ENCODE assay signal across 20 cellular contexts in the genomic region with DNA sequence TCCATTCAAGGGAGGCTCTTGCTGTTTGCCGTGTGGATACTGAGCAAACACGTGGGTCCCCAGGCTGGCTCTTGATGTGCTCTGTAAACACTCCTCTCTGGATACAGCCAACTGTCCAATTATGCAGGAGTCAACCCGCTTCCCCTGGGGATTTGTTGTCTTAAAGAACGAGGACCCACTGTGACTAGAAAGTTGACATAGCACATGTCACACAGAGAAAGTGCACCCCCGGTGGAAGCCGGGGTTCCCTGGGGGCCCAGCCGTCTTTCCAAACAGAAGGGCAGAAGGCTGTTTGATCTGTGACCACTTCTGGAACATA.
DNase-seq lines count a peak whose midpoint lies in the region; ATAC-seq, FAIRE-seq and TF ChIP-seq lines count a peak whose summit lies in the region.
"Had no signal": no experiment of that assay in that cellular context is flagged by ENCODE, and none has a peak within 500 bp of the region (broad histone marks: within the 10 kb centered on the region; RNA-seq: fewer than 3 reads in every experiment).

No MANE protein-coding gene starts in this region.

- CTCF ChIA-PET in SK-N-SH (lab: Yijun Ruan, JAX), result interaction anchor here (1.4 to 2.5 kb wide), 4 partner anchors 387 to 401 kb away, joined by 6 to 14 read pairs (median 8); a partner anchor contains a TSS

- DNase-seq in DMS53 (lab: John Stamatoyannopoulos, UW) (peak; percentile 93), NCI-H187 treated with DMSO at 0.1 percent for 48 hours (lab: John Stamatoyannopoulos, UW) (peak; percentile 67), NCI-H526 treated with DMSO at 0.1 percent for 48 hours (lab: John Stamatoyannopoulos, UW) (peak; percentile 35), SK-N-SH (no peak), kidney (no peak)
- DNase-seq: activated CD4-positive, CD25-positive, alpha-beta regulatory T cell treated with anti-CD3 and anti-CD28 coated beads, Interleukin-2, amount 50 U/mL, for 72 hours; activated T-cell treated with anti-CD3 and anti-CD28 coated beads, Interleukin-2, amount 50 U/mL, for 48 hours; amniotic stem cell; colonic mucosa; esophagus squamous epithelium; left ventricle myocardium inferior; naive thymus-derived CD4-positive, alpha-beta T cell; sigmoid colon; stimulated activated CD4-positive, alpha-beta T cell treated with anti-CD3 and anti-CD28 coated beads, Interleukin-4, amount 100 ng/mL, for 4 hours; stimulated activated naive CD4-positive, alpha-beta T cell had no signal

- no peaks in the 10 kb centered on the region for H3K9me3 Mint-ChIP-seq in nephron
- H3K9me3 Mint-ChIP-seq: naive thymus-derived CD4-positive, alpha-beta T cell had no signal

- TF ChIP-seq EP300 in SK-N-SH (IDR thresholded peaks at IDR 0.05; ENCODE audit: borderline replicate concordance in 1 of 2, low read depth in 1 of 2, low read length in 1 of 2), result no peak

- 60% methylated on average over 7 of the region's 7 CpGs for WGBS in SK-N-SH (ENCODE audit: low lambda C conversion rate)

- H4K20me1 ChIP-seq in SK-N-SH (ENCODE audit: insufficient read depth), result no peaks in the 10 kb centered on the region

- no peaks in the 10 kb centered on the region for H3K9me2 ChIP-seq in SK-N-SH

- POLR2A ChIA-PET in SK-N-SH (lab: Yijun Ruan, JAX), result no interaction called here

- no peaks in the 10 kb centered on the region for H3K27me3 ChIP-seq in SK-N-SH (ENCODE audit: insufficient read depth)
- H3K27me3 ChIP-seq: colonic mucosa, esophagus squamous epithelium, sigmoid colon had no signal

- no peaks in the 10 kb centered on the region for H3K79me2 ChIP-seq in SK-N-SH (ENCODE audit: insufficient read depth)

- intact Hi-C loops in kidney (cut with DNase I), result no loop called here

- no peak for TF ChIP-seq RAD21 in SK-N-SH (IDR thresholded peaks at IDR 0.05; ENCODE audit: low read length)

- H3K36me3 ChIP-seq in SK-N-SH (replicated peaks in 1 of 2; ENCODE audit: control insufficient read depth in 1 of 2, insufficient read depth in 2 of 2, low read length in 1 of 2) (no peaks in the 10 kb centered on the region), kidney (ENCODE audit: control insufficient read depth in 1 of 2, insufficient read depth in 2 of 2, low read length in 2 of 2) (no peaks in the 10 kb centered on the region)
- H3K36me3 ChIP-seq: colonic mucosa, esophagus squamous epithelium, left ventricle myocardium inferior, sigmoid colon had no signal

- H3K9me3 ChIP-seq in SK-N-SH (no peaks in the 10 kb centered on the region), kidney (ENCODE audit: control insufficient read depth in 1 of 2, low read length in 2 of 2) (no peaks in the 10 kb centered on the region)
- H3K9me3 ChIP-seq: colonic mucosa, esophagus squamous epithelium, left ventricle myocardium inferior, sigmoid colon had no signal

- peaks cover 0 to 2% of the 10 kb centered on the region in 2 experiments; a peak in 1 of 4 replicates for H3K4me1 ChIP-seq in SK-N-SH (ENCODE audit: control insufficient read depth in 1 of 2, insufficient read depth in 2 of 2, low read depth in 1 of 2, low read length in 1 of 2)
- peaks cover 0 to 3% of the 10 kb centered on the region in 2 donors for H3K4me1 ChIP-seq in kidney (ENCODE audit: control insufficient read depth in 1 of 2, insufficient read depth in 1 of 2, low read depth in 1 of 2, low read length in 2 of 2)
- H3K4me1 ChIP-seq: colonic mucosa, left ventricle myocardium inferior had no signal

- H3K9ac ChIP-seq in SK-N-SH (no peak overlapping the region), kidney (ENCODE audit: low read length in 2 of 2) (no peak overlapping the region)

- H3K4me2 ChIP-seq in SK-N-SH, result no peak overlapping the region

- TF ChIP-seq CTCF in nephron (IDR thresholded peaks at IDR 0.05; ENCODE audit: unreplicated experiment in 3 of 3) (no peak), SK-N-SH (IDR thresholded peaks at IDR 0.05) (no peak), kidney (IDR thresholded peaks at IDR 0.05; ENCODE audit: borderline replicate concordance, extremely low read depth, insufficient read depth) (no peak)

- no peak overlapping the region for H3K4me3 Mint-ChIP-seq in nephron
- H3K4me3 Mint-ChIP-seq: B cell; naive thymus-derived CD4-positive, alpha-beta T cell had no signal

- H3K27ac ChIP-seq in SK-N-SH (ENCODE audit: low read depth in 2 of 2, low read length in 1 of 2), result no peak overlapping the region
- H3K27ac ChIP-seq in kidney (ENCODE audit: low read depth in 2 of 2, low read length in 2 of 2), result no peak overlapping the region
- H3K27ac ChIP-seq: colonic mucosa, esophagus squamous epithelium, left ventricle myocardium inferior, sigmoid colon had no signal

- peaks cover 17% of the 10 kb centered on the region for H3K4me1 Mint-ChIP-seq in nephron

- peaks cover 13% of the 10 kb centered on the region for H3K27me3 Mint-ChIP-seq in nephron (ENCODE audit: low read depth)

- ATAC-seq in GM18498 (IDR thresholded peaks at IDR 0.05; ENCODE audit: unreplicated experiment) (no peak), HG03460 (IDR thresholded peaks at IDR 0.05; ENCODE audit: unreplicated experiment) (no peak)
- ATAC-seq: naive thymus-derived CD4-positive, alpha-beta T cell had no signal

- H3K27ac Mint-ChIP-seq in nephron, result peak overlapping the region in 2 of 3 experiments; percentile 53 to 74
- H3K27ac Mint-ChIP-seq: B cell; naive thymus-derived CD4-positive, alpha-beta T cell had no signal

- H3K36me3 Mint-ChIP-seq in nephron (ENCODE audit: low read depth), result no peaks in the 10 kb centered on the region

- H3K4me3 ChIP-seq in SK-N-SH (ENCODE audit: low read depth in 2 of 2, low read length in 1 of 2) (no peak overlapping the region), kidney (ENCODE audit: low read length in 2 of 2) (no peak overlapping the region)
- H3K4me3 ChIP-seq: colonic mucosa, esophagus squamous epithelium, left ventricle myocardium inferior, sigmoid colon had no signal

- H2AFZ ChIP-seq in SK-N-SH (ENCODE audit: low read depth), result no peak overlapping the region

- FAIRE-seq in kidney (lab: Jason Lieb, UNC), result no peak
- FAIRE-seq: GM19239 had no signal

- no peaks in the 10 kb centered on the region for H3F3A ChIP-seq in SK-N-SH (replicated peaks; ENCODE audit: insufficient read depth)

TF ChIP-seq in SK-N-SH, 30 proteins besides CTCF, POLR2A, EP300 and RAD21:
- no peak for TF ChIP-seq ELF1 (IDR thresholded peaks at IDR 0.05)
- no peak for TF ChIP-seq GABPA (IDR thresholded peaks at IDR 0.05; ENCODE audit: low read depth)
- no peak for TF ChIP-seq MEF2A (IDR thresholded peaks at IDR 0.05; ENCODE audit: borderline replicate concordance, low read depth)
- no peak for TF ChIP-seq FOXM1 (IDR thresholded peaks at IDR 0.05; ENCODE audit: low read depth)
- TF ChIP-seq TEAD4 (IDR thresholded peaks at IDR 0.05; ENCODE audit: borderline replicate concordance, insufficient read depth), result no peak
- TF ChIP-seq, protein P1, sequence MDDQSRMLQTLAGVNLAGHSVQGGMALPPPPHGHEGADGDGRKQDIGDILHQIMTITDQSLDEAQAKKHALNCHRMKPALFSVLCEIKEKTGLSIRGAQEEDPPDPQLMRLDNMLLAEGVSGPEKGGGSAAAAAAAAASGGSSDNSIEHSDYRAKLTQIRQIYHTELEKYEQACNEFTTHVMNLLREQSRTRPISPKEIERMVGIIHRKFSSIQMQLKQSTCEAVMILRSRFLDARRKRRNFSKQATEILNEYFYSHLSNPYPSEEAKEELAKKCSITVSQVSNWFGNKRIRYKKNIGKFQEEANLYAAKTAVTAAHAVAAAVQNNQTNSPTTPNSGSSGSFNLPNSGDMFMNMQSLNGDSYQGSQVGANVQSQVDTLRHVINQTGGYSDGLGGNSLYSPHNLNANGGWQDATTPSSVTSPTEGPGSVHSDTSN (IDR thresholded peaks at IDR 0.05), result no peak
- no peak for TF ChIP-seq POLR2AphosphoS5 (IDR thresholded peaks at IDR 0.05; ENCODE audit: low read depth, low read length)
- TF ChIP-seq TAF1 (IDR thresholded peaks at IDR 0.05; ENCODE audit: borderline replicate concordance, low read depth, low read length), result no peak
- TF ChIP-seq RFX5 (IDR thresholded peaks at IDR 0.05; ENCODE audit: low read length), result no peak
- TF ChIP-seq, protein P2, sequence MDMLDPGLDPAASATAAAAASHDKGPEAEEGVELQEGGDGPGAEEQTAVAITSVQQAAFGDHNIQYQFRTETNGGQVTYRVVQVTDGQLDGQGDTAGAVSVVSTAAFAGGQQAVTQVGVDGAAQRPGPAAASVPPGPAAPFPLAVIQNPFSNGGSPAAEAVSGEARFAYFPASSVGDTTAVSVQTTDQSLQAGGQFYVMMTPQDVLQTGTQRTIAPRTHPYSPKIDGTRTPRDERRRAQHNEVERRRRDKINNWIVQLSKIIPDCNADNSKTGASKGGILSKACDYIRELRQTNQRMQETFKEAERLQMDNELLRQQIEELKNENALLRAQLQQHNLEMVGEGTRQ (IDR thresholded peaks at IDR 0.05; ENCODE audit: borderline replicate concordance, low read depth, low read length), result no peak
- TF ChIP-seq RXRA (IDR thresholded peaks at IDR 0.05; ENCODE audit: borderline replicate concordance, low read depth), result no peak
- TF ChIP-seq TCF12 (IDR thresholded peaks at IDR 0.05), result no peak

Comparison
In these comparisons a context has a peak if more than half of its experiments do, and no peak if none do; other contexts are left out.
1. DNase-seq: peak in DMS53 (single experiment), NCI-H187 treated with DMSO at 0.1 percent for 48 hours (single experiment) and NCI-H526 treated with DMSO at 0.1 percent for 48 hours (single experiment); none in SK-N-SH (single experiment) and kidney (single experiment).